In the genomic region with DNA sequence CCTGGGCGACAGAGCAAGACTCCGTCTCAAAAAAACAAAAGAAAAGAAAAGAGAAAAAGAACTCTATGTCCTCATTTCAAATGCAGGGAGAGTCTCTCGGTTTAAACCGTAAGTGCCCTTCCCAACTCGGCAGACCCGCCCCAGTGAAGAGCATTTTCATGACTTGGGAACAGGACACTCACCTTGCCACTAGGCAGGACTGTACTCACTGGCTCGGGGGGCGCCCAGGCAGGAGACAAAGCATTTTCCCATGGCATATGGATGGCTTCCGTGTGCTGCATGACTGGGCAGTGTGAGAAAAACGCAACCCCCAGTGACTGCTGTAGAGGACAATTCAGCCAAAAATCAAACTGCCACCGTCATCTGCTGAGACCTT, we compare ENCODE assay signal across 19 cellular contexts. TPM values are rescaled to one million over a fixed set of nuclear protein-coding genes. Genes with fewer than 3 reads are reported as not detected.
A peak's percentile ranks its signal among the peaks of the same experiment; 100 is the strongest.
DNase-seq lines count a peak whose midpoint lies in the region; ATAC-seq and TF ChIP-seq lines count a peak whose summit lies in the region.
"Had no signal": no experiment of that assay in that cellular context is flagged by ENCODE, and none has a peak within 500 bp of the region (broad histone marks: within the 10 kb centered on the region; RNA-seq: fewer than 3 reads in every experiment).

No MANE protein-coding gene starts in this region.

- H3K36me3 ChIP-seq in breast epithelium (no peaks in the 10 kb centered on the region), body of pancreas (replicated peaks in 1 of 2; ENCODE audit: insufficient read depth in 1 of 2, low read depth in 2 of 2) (no peaks in the 10 kb centered on the region)
- H3K36me3 ChIP-seq: esophagus squamous epithelium, neutrophil, vagina had no signal

- H3K4me1 ChIP-seq in breast epithelium (peaks cover 0 to 8% of the 10 kb centered on the region in 2 donors), body of pancreas (peaks cover 73% of the 10 kb centered on the region)

- WGBS in body of pancreas, 2 donors, result 21 to 34% methylated on average over 11 of the region's 11 CpGs

- peaks cover 41% of the 10 kb centered on the region for H3K4me1 Mint-ChIP-seq in MCF 10A (ENCODE audit: insufficient read depth, unreplicated experiment)
- peaks cover 53% of the 10 kb centered on the region for H3K4me1 Mint-ChIP-seq in mesothelial cell of epicardium
- H3K4me1 Mint-ChIP-seq in type B pancreatic cell (ENCODE audit: unreplicated experiment), result peaks cover 44% of the 10 kb centered on the region

- DNase-seq in MCF 10A (ENCODE audit: unreplicated experiment) (no peak), breast epithelium (ENCODE audit: low spot score in 2 of 2) (no peak), body of pancreas (no peak), mesothelial cell of epicardium (ENCODE audit: low spot score in 2 of 2, unreplicated experiment in 2 of 2) (no peak), type B pancreatic cell (ENCODE audit: extremely low spot score, unreplicated experiment) (no peak), left ventricle myocardium superior (no peak), GM19238 (ENCODE audit: insufficient read length, low spot score) (no peak), DMS153 treated with DMSO at 0.1 percent for 48 hours (lab: John Stamatoyannopoulos, UW; ENCODE audit: unreplicated experiment) (no peak)
- DNase-seq: activated CD4-positive, alpha-beta memory T cell treated with anti-CD3 and anti-CD28 coated beads, Interleukin-2, amount 10 ng/mL, durations not matched to agents 7 days and 5 days; activated T-cell treated with anti-CD3 and anti-CD28 coated beads, Interleukin-2, amount 50 U/mL, for 1 hour; esophagus squamous epithelium; left colon; NCI-H1417 treated with DMSO at 0.1 percent for 48 hours; OCI-M1; stimulated activated CD4-positive, alpha-beta T cell treated with anti-CD3 and anti-CD28 coated beads, Interleukin-4, amount 100 ng/mL, for 24 hours had no signal

- TF ChIP-seq POLR2A in breast epithelium (IDR thresholded peaks at IDR 0.05) (no peak), body of pancreas (IDR thresholded peaks at IDR 0.05) (no peak)

- H3K36me3 Mint-ChIP-seq in MCF 10A (ENCODE audit: insufficient read depth, unreplicated experiment), result no peaks in the 10 kb centered on the region
- H3K36me3 Mint-ChIP-seq in mesothelial cell of epicardium, result no peaks in the 10 kb centered on the region
- no peaks in the 10 kb centered on the region for H3K36me3 Mint-ChIP-seq in type B pancreatic cell

- H3K27ac Mint-ChIP-seq in MCF 10A (ENCODE audit: low read depth, unreplicated experiment) (peak overlapping the region; percentile 84), mesothelial cell of epicardium (peak overlapping the region; percentile 71), type B pancreatic cell (peak overlapping the region; percentile 25)
- H3K27ac Mint-ChIP-seq: activated CD4-positive, alpha-beta memory T cell treated with anti-CD3 and anti-CD28 coated beads, Interleukin-2, amount 10 ng/mL, durations not matched to agents 7 days and 5 days; T-helper 2 cell treated with Interferon-gamma antibody and Interleukin-4, amounts not matched to agents 5 μg/mL and 100 μg/mL, for 36 hours had no signal

- H3K27ac ChIP-seq in breast epithelium, result no peak overlapping the region
- H3K27ac ChIP-seq in body of pancreas, result peak overlapping the region; percentile 55 to 88 (median 80)
- H3K27ac ChIP-seq: A549, vagina had no signal

- CTCF ChIA-PET in MCF 10A (lab: Yijun Ruan, JAX), result interaction anchor here (0.6 to 3.9 kb wide), 12 partner anchors 7 to 618 kb away, joined by 3 to 20 read pairs (median 4); no protein-coding TSS in a partner anchor

- POLR2A ChIA-PET in MCF 10A (lab: Yijun Ruan, JAX), result interaction anchor here (0.6 to 4.8 kb wide), 29 partner anchors 13 to 1092 kb away, joined by 3 to 49 read pairs (median 5); a partner anchor contains a TSS

- no peaks in the 10 kb centered on the region for H3K9me3 ChIP-seq in breast epithelium
- H3K9me3 ChIP-seq in body of pancreas, result no peaks in the 10 kb centered on the region
- H3K9me3 ChIP-seq: A549, esophagus squamous epithelium, neutrophil, vagina had no signal

- ATAC-seq in body of pancreas (no peak), left ventricle myocardium superior (no peak)
- ATAC-seq: A549, left colon had no signal

- BruUV-seq in MCF 10A (replicated peaks; lab: Mats Ljungman, UMichigan), result no TSS peak

- TF ChIP-seq CTCF in MCF 10A (IDR thresholded peaks at IDR 0.05; ENCODE audit: unreplicated experiment) (no peak), breast epithelium (IDR thresholded peaks at IDR 0.05) (no peak), body of pancreas (IDR thresholded peaks at IDR 0.05) (no peak), mesothelial cell of epicardium (IDR thresholded peaks at IDR 0.05; ENCODE audit: unreplicated experiment) (no peak), type B pancreatic cell (conservative IDR thresholded peaks at IDR 0.05) (no peak)

- H3K9me3 Mint-ChIP-seq in MCF 10A (ENCODE audit: unreplicated experiment) (peaks cover 8% of the 10 kb centered on the region), mesothelial cell of epicardium (no peaks in the 10 kb centered on the region), type B pancreatic cell (no peaks in the 10 kb centered on the region)
- H3K9me3 Mint-ChIP-seq: T-helper 2 cell treated with Interferon-gamma antibody and Interleukin-4, amounts not matched to agents 5 μg/mL and 100 μg/mL, for 36 hours had no signal

- H3K27me3 Mint-ChIP-seq in MCF 10A (ENCODE audit: insufficient read depth, unreplicated experiment) (no peaks in the 10 kb centered on the region), mesothelial cell of epicardium (ENCODE audit: low read depth) (no peaks in the 10 kb centered on the region), type B pancreatic cell (no peaks in the 10 kb centered on the region)

- H3K4me3 ChIP-seq in breast epithelium, result no peak overlapping the region
- H3K4me3 ChIP-seq in body of pancreas, result no peak overlapping the region
- H3K4me3 ChIP-seq: A549, esophagus squamous epithelium, vagina had no signal

- H3K27me3 ChIP-seq in breast epithelium (peaks cover 0 to 28% of the 10 kb centered on the region in 2 donors), body of pancreas (no peaks in the 10 kb centered on the region)
- H3K27me3 ChIP-seq: neutrophil, vagina had no signal

- intact Hi-C loops in MCF 10A (cut with micrococcal nuclease) (no loop called here), breast epithelium (cut with DNase I; ENCODE audit: low total_unique reads) (no loop called here), body of pancreas (cut with DNase I) (no loop called here), left ventricle myocardium superior (cut with micrococcal nuclease) (no loop called here)

- peak overlapping the region; percentile 58 for H3K4me3 Mint-ChIP-seq in MCF 10A (ENCODE audit: unreplicated experiment)
- H3K4me3 Mint-ChIP-seq in mesothelial cell of epicardium, result no peak overlapping the region
- H3K4me3 Mint-ChIP-seq in type B pancreatic cell, result no peak overlapping the region
- H3K4me3 Mint-ChIP-seq: activated CD4-positive, alpha-beta memory T cell treated with anti-CD3 and anti-CD28 coated beads, Interleukin-2, amount 10 ng/mL, durations not matched to agents 7 days and 5 days; T-helper 2 cell treated with Interferon-gamma antibody and Interleukin-4, amounts not matched to agents 5 μg/mL and 100 μg/mL, for 36 hours had no signal

RNA-seq across cellular contexts. Expression of a gene that starts 23.7 kb away (rescaled TPM):
- total RNA-seq in MCF 10A (2022) (16.9 and 17.8 TPM in 2 replicates), breast epithelium (10 to 100 TPM in 2 of 3 donors, 1 to 10 TPM in 1; 8.5 to 12.9 (median 12.5) TPM), body of pancreas (10 to 100 TPM in 1 of 2 donors, 1 to 10 TPM in 1; 7.0 to 10.2 TPM), mesothelial cell of epicardium (18.4 to 20.8 TPM (median 20.4 TPM) in 3 replicates), type B pancreatic cell (ENCODE audit: low replicate concordance) (8.4 and 14.6 TPM in 2 replicates), left ventricle myocardium superior (11.1 TPM)

RNA-seq across cellular contexts. Expression of a gene that starts 32.0 kb away (rescaled TPM):
- total RNA-seq in MCF 10A (2022) (28.8 and 31.0 TPM in 2 replicates), breast epithelium (10 to 100 TPM; 38.5 to 45.3 (median 44.2) TPM), body of pancreas (10 to 100 TPM; 46.4 to 47.8 TPM), mesothelial cell of epicardium (56.2 to 58.4 TPM (median 56.5 TPM) in 3 replicates), type B pancreatic cell (ENCODE audit: low replicate concordance) (42.8 and 49.6 TPM in 2 replicates), left ventricle myocardium superior (21.0 TPM)

RNA-seq across cellular contexts. Expression of a gene that starts 44.2 kb away (rescaled TPM):
- not detected in 2 replicates for total RNA-seq in MCF 10A (2022)
- 10 to 100 TPM in 1 of 3 donors, 1 to 10 TPM in 1, under 1 TPM in 1; 0.16 to 10.2 (median 5.0) TPM for total RNA-seq in breast epithelium
- total RNA-seq in body of pancreas, result 10 to 100 TPM; 25.2 to 69.5 TPM
- 573 to 576 TPM (median 576 TPM) in 3 replicates for total RNA-seq in mesothelial cell of epicardium
- total RNA-seq in type B pancreatic cell (ENCODE audit: low replicate concordance), result 8.8 and 21.2 TPM in 2 replicates
- total RNA-seq in left ventricle myocardium superior, result 2.9 TPM
- total RNA-seq: activated CD4-positive, alpha-beta memory T cell treated with anti-CD3 and anti-CD28 coated beads, Interleukin-2, amount 10 ng/mL, durations not matched to agents 7 days and 5 days had no signal

Comparison
In these comparisons a context has a peak if more than half of its experiments do, and no peak if none do; other contexts are left out.
1. H3K27ac Mint-ChIP-seq: peak in every context shown above with its lines; median percentile 84 in MCF 10A; 71 in mesothelial cell of epicardium; 25 in type B pancreatic cell.
2. H3K27ac ChIP-seq: peak in body of pancreas (4 of 4); none in breast epithelium (0 of 2).